14 cellular contexts compared by ENCODE assay signal in genomic region chr13:33258437-33259193, GRCh38. TPM values are rescaled to one million over a fixed set of nuclear protein-coding genes. Genes with fewer than 3 reads are reported as not detected.
DNase-seq lines count a peak whose midpoint lies in the region; ATAC-seq and TF ChIP-seq lines count a peak whose summit lies in the region.
"Had no signal": no experiment of that assay in that cellular context is flagged by ENCODE, and none has a peak within 500 bp of the region (broad histone marks: within the 10 kb centered on the region; RNA-seq: fewer than 3 reads in every experiment).

No MANE protein-coding gene starts in this region.

- H3K27ac ChIP-seq in mucosa of rectum (ENCODE audit: low read depth in 2 of 2, low read length in 2 of 2), result peak overlapping the region; percentile 25 to 59
- H3K27ac ChIP-seq in upper lobe of right lung, result peak overlapping the region; percentile 66
- H3K27ac ChIP-seq: HL-60, SJCRH30 had no signal

- DNase-seq in SK-MEL-5 (ENCODE audit: low read depth, low spot score) (peak; percentile 89), fibroblast of mammary gland (ENCODE audit: low read depth) (peak; percentile 74), upper lobe of right lung (no peak), medulla oblongata (ENCODE audit: extremely low spot score) (no peak)
- no peak for DNase-seq in activated CD4-positive, CD25-positive, alpha-beta regulatory T cell treated with anti-CD3 and anti-CD28 coated beads, Interleukin-2, amount 50 U/mL, for 72 hours
- DNase-seq: Calu3, nephron progenitor cell, SJCRH30 had no signal

- ATAC-seq in upper lobe of right lung (peak; percentile 44), HG03159 (IDR thresholded peaks at IDR 0.05; ENCODE audit: unreplicated experiment) (no peak)
- ATAC-seq: activated CD4-positive, CD25-positive, alpha-beta regulatory T cell treated with anti-CD3 and anti-CD28 coated beads, Interleukin-2, amount 50 U/mL, for 24 hours; GM12878 had no signal

- H3K27me3 ChIP-seq in mucosa of rectum (ENCODE audit: control insufficient read depth in 2 of 2, insufficient read depth in 2 of 2, low read length in 2 of 2) (no peaks in the 10 kb centered on the region), upper lobe of right lung (no peaks in the 10 kb centered on the region)
- H3K27me3 ChIP-seq: SJCRH30 had no signal

- H3K4me1 ChIP-seq in mucosa of rectum (ENCODE audit: control insufficient read depth in 2 of 2, insufficient read depth in 2 of 2, low read length in 2 of 2), result peaks cover 5 to 16% of the 10 kb centered on the region in 2 donors
- H3K4me1 ChIP-seq in upper lobe of right lung, result peaks cover 44% of the 10 kb centered on the region

- H3K4me3 ChIP-seq in fibroblast of mammary gland (ENCODE audit: control insufficient read depth, low read depth, low read length), result no peak overlapping the region
- no peak overlapping the region for H3K4me3 ChIP-seq in mucosa of rectum (ENCODE audit: low read length in 2 of 2)
- no peak overlapping the region for H3K4me3 ChIP-seq in upper lobe of right lung
- H3K4me3 ChIP-seq: coronary artery, GM12878, SJCRH30 had no signal

- no peak overlapping the region for H3K9ac ChIP-seq in mucosa of rectum (ENCODE audit: low read depth in 1 of 2, low read length in 2 of 2)

- TF ChIP-seq CTCF in fibroblast of mammary gland (conservative IDR thresholded peaks at IDR 0.05; ENCODE audit: control insufficient read depth, insufficient read depth, low read depth, low read length) (no peak), upper lobe of right lung (IDR thresholded peaks at IDR 0.05) (no peak)

- H3K9me3 ChIP-seq in mucosa of rectum (ENCODE audit: control insufficient read depth in 2 of 2, low read length in 2 of 2) (no peaks in the 10 kb centered on the region), upper lobe of right lung (no peaks in the 10 kb centered on the region)
- H3K9me3 ChIP-seq: SJCRH30 had no signal

- H3K36me3 ChIP-seq in mucosa of rectum (ENCODE audit: control insufficient read depth in 2 of 2, insufficient read depth in 2 of 2, low read length in 2 of 2) (no peaks in the 10 kb centered on the region), upper lobe of right lung (no peaks in the 10 kb centered on the region)
- H3K36me3 ChIP-seq: SJCRH30 had no signal

- in situ Hi-C loops in SK-MEL-5 (cut with HindIII; ENCODE audit: low pct_unique_long_range_greater_than_20kb, low sequenced_read_pairs), result no loop called here

- intact Hi-C loops in upper lobe of right lung (cut with DNase I), result no loop called here

RNA-seq across cellular contexts. Expression of gene STARD13, which starts 26.9 kb away (rescaled TPM):
- total RNA-seq in SK-MEL-5 (2014; rRNA removed; shearing (Covaris generic)), result 4.5 and 8.5 TPM in 2 replicates
- polyA plus RNA-seq in SK-MEL-5 (2015; cell fraction: cytosol; rRNA removed), result 5.3 and 6.2 TPM in 2 replicates
- 11.6 and 17.2 TPM in 2 replicates for polyA plus RNA-seq in SK-MEL-5 (2015; cell fraction: nucleus; rRNA removed)
- 60.4 TPM for total RNA-seq in upper lobe of right lung

Comparison
In these comparisons a context has a peak if more than half of its experiments do, and no peak if none do; other contexts are left out.
1. DNase-seq: peak in SK-MEL-5 (single experiment) and fibroblast of mammary gland (single experiment); none in upper lobe of right lung (single experiment), activated CD4-positive, CD25-positive, alpha-beta regulatory T cell treated with anti-CD3 and anti-CD28 coated beads, Interleukin-2, amount 50 U/mL, for 72 hours (single experiment) and medulla oblongata (single experiment).